ENCODE assay signal across 1 cellular context in genomic region chr2:76385943-76386342, GRCh38.
TF ChIP-seq lines count a peak whose summit lies in the region.

No MANE protein-coding gene starts in this region.

TF ChIP-seq in GM23338, 12 proteins besides CTCF, POLR2A, EP300 and RAD21 (continued from another document):
- TF ChIP-seq, protein P1, sequence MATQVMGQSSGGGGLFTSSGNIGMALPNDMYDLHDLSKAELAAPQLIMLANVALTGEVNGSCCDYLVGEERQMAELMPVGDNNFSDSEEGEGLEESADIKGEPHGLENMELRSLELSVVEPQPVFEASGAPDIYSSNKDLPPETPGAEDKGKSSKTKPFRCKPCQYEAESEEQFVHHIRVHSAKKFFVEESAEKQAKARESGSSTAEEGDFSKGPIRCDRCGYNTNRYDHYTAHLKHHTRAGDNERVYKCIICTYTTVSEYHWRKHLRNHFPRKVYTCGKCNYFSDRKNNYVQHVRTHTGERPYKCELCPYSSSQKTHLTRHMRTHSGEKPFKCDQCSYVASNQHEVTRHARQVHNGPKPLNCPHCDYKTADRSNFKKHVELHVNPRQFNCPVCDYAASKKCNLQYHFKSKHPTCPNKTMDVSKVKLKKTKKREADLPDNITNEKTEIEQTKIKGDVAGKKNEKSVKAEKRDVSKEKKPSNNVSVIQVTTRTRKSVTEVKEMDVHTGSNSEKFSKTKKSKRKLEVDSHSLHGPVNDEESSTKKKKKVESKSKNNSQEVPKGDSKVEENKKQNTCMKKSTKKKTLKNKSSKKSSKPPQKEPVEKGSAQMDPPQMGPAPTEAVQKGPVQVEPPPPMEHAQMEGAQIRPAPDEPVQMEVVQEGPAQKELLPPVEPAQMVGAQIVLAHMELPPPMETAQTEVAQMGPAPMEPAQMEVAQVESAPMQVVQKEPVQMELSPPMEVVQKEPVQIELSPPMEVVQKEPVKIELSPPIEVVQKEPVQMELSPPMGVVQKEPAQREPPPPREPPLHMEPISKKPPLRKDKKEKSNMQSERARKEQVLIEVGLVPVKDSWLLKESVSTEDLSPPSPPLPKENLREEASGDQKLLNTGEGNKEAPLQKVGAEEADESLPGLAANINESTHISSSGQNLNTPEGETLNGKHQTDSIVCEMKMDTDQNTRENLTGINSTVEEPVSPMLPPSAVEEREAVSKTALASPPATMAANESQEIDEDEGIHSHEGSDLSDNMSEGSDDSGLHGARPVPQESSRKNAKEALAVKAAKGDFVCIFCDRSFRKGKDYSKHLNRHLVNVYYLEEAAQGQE (IDR thresholded peaks at IDR 0.05; ENCODE audit: unreplicated experiment): no peak
- TF ChIP-seq ZNF331 (CRISPR knock-in tag; IDR thresholded peaks at IDR 0.05; ENCODE audit: low read depth) (no peak), EZH2phosphoT487 (IDR thresholded peaks at IDR 0.05; ENCODE audit: unreplicated experiment) (no peak), EZH2 (IDR thresholded peaks at IDR 0.05; ENCODE audit: low read depth, unreplicated experiment) (no peak), CREB1 (CRISPR knock-in tag; IDR thresholded peaks at IDR 0.05; ENCODE audit: low read depth) (no peak), STAT1 (IDR thresholded peaks at IDR 0.05; ENCODE audit: unreplicated experiment) (no peak)
- TF ChIP-seq, protein P2, sequence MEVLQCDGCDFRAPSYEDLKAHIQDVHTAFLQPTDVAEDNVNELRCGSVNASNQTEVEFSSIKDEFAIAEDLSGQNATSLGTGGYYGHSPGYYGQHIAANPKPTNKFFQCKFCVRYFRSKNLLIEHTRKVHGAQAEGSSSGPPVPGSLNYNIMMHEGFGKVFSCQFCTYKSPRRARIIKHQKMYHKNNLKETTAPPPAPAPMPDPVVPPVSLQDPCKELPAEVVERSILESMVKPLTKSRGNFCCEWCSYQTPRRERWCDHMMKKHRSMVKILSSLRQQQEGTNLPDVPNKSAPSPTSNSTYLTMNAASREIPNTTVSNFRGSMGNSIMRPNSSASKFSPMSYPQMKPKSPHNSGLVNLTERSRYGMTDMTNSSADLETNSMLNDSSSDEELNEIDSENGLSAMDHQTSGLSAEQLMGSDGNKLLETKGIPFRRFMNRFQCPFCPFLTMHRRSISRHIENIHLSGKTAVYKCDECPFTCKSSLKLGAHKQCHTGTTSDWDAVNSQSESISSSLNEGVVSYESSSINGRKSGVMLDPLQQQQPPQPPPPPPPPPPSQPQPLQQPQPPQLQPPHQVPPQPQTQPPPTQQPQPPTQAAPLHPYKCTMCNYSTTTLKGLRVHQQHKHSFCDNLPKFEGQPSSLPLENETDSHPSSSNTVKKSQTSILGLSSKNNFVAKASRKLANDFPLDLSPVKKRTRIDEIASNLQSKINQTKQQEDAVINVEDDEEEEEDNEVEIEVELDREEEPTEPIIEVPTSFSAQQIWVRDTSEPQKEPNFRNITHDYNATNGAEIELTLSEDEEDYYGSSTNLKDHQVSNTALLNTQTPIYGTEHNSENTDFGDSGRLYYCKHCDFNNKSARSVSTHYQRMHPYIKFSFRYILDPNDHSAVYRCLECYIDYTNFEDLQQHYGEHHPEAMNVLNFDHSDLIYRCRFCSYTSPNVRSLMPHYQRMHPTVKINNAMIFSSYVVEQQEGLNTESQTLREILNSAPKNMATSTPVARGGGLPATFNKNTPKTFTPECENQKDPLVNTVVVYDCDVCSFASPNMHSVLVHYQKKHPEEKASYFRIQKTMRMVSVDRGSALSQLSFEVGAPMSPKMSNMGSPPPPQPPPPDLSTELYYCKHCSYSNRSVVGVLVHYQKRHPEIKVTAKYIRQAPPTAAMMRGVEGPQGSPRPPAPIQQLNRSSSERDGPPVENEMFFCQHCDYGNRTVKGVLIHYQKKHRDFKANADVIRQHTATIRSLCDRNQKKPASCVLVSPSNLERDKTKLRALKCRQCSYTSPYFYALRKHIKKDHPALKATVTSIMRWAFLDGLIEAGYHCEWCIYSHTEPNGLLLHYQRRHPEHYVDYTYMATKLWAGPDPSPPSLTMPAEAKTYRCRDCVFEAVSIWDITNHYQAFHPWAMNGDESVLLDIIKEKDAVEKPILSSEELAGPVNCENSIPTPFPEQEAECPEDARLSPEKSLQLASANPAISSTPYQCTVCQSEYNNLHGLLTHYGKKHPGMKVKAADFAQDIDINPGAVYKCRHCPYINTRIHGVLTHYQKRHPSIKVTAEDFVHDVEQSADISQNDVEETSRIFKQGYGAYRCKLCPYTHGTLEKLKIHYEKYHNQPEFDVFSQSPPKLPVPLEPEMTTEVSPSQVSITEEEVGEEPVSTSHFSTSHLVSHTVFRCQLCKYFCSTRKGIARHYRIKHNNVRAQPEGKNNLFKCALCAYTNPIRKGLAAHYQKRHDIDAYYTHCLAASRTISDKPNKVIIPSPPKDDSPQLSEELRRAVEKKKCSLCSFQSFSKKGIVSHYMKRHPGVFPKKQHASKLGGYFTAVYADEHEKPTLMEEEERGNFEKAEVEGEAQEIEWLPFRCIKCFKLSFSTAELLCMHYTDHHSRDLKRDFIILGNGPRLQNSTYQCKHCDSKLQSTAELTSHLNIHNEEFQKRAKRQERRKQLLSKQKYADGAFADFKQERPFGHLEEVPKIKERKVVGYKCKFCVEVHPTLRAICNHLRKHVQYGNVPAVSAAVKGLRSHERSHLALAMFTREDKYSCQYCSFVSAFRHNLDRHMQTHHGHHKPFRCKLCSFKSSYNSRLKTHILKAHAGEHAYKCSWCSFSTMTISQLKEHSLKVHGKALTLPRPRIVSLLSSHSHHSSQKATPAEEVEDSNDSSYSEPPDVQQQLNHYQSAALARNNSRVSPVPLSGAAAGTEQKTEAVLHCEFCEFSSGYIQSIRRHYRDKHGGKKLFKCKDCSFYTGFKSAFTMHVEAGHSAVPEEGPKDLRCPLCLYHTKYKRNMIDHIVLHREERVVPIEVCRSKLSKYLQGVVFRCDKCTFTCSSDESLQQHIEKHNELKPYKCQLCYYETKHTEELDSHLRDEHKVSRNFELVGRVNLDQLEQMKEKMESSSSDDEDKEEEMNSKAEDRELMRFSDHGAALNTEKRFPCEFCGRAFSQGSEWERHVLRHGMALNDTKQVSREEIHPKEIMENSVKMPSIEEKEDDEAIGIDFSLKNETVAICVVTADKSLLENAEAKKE (CRISPR knock-in tag; IDR thresholded peaks at IDR 0.05): no peak
TF ChIP-seq in GM23338: peak in this region for 0.
